1 cellular context compared by ENCODE assay signal in the genomic region with DNA sequence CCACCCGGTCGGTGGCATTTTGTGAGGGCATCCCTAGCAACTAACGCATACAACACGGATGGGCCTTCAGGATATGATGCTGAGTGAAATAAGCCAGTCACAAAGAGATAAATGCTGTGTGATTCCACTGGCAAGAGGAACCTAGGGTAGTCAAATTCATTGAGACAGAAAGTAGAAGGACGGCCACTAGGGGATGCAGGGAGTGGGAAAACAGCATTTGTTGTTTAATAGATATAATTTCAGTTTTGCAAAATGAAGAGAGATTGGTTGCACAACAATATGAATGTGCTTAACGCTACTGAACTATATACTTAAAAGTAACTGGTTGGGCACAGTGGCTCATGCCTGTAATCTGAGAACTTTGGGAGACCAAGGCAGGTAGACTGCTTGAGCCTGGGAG.
TF ChIP-seq lines count a peak whose summit lies in the region.

No MANE protein-coding gene starts in this region.

TF ChIP-seq in HCT116, 20 proteins besides CTCF, POLR2A, EP300 and RAD21:
- TF ChIP-seq, protein P1, sequence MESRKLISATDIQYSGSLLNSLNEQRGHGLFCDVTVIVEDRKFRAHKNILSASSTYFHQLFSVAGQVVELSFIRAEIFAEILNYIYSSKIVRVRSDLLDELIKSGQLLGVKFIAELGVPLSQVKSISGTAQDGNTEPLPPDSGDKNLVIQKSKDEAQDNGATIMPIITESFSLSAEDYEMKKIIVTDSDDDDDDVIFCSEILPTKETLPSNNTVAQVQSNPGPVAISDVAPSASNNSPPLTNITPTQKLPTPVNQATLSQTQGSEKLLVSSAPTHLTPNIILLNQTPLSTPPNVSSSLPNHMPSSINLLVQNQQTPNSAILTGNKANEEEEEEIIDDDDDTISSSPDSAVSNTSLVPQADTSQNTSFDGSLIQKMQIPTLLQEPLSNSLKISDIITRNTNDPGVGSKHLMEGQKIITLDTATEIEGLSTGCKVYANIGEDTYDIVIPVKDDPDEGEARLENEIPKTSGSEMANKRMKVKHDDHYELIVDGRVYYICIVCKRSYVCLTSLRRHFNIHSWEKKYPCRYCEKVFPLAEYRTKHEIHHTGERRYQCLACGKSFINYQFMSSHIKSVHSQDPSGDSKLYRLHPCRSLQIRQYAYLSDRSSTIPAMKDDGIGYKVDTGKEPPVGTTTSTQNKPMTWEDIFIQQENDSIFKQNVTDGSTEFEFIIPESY (IDR thresholded peaks at IDR 0.05; ENCODE audit: extremely low read depth, insufficient replicate concordance, low read length), result no peak
- TF ChIP-seq ZFX (IDR thresholded peaks at IDR 0.05), result no peak
- no peak for TF ChIP-seq SIN3A (IDR thresholded peaks at IDR 0.05; ENCODE audit: low read depth)
- no peak for TF ChIP-seq JUND (IDR thresholded peaks at IDR 0.05)
- TF ChIP-seq, protein P2, sequence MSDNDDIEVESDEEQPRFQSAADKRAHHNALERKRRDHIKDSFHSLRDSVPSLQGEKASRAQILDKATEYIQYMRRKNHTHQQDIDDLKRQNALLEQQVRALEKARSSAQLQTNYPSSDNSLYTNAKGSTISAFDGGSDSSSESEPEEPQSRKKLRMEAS (IDR thresholded peaks at IDR 0.05), result no peak
- TF ChIP-seq TCF7L2 (IDR thresholded peaks at IDR 0.05; ENCODE audit: borderline replicate concordance, extremely low read depth, insufficient read depth, insufficient read length), result no peak
- no peak for TF ChIP-seq ZNF274 (IDR thresholded peaks at IDR 0.05; ENCODE audit: low read depth, low read length)
- TF ChIP-seq ATF3 (IDR thresholded peaks at IDR 0.05), result no peak
- TF ChIP-seq FOSL1 (IDR thresholded peaks at IDR 0.05; ENCODE audit: low read depth), result no peak
- TF ChIP-seq SRF (IDR thresholded peaks at IDR 0.05; ENCODE audit: low read depth), result no peak
- TF ChIP-seq REST (IDR thresholded peaks at IDR 0.05; ENCODE audit: low read depth), result no peak
- no peak for TF ChIP-seq ELF1 (IDR thresholded peaks at IDR 0.05; ENCODE audit: borderline replicate concordance, low read depth)
- no peak for TF ChIP-seq SP1 (IDR thresholded peaks at IDR 0.05; ENCODE audit: low read depth)
- TF ChIP-seq EGR1 (IDR thresholded peaks at IDR 0.05; ENCODE audit: low read depth), result no peak
- no peak for TF ChIP-seq EZH2phosphoT487 (IDR thresholded peaks at IDR 0.05; ENCODE audit: borderline replicate concordance)
- no peak for TF ChIP-seq EZH2 (IDR thresholded peaks at IDR 0.05)
- no peak for TF ChIP-seq CBX3 (IDR thresholded peaks at IDR 0.05; ENCODE audit: low read depth)
- TF ChIP-seq POLR2AphosphoS5 (IDR thresholded peaks at IDR 0.05; ENCODE audit: low read depth, low read length), result no peak
- no peak for TF ChIP-seq YY1 (IDR thresholded peaks at IDR 0.05; ENCODE audit: extremely low read depth, insufficient replicate concordance, low read depth, low read length)
TF ChIP-seq in HCT116: peak in this region for 0.
